In genomic region chr20:10763117-10763516, GRCh38 we compare ENCODE assay signal across 19 cellular contexts.
"Had no signal": no experiment of that assay in that cellular context is flagged by ENCODE, and none has a peak within 500 bp of the region (broad histone marks: within the 10 kb centered on the region; RNA-seq: fewer than 3 reads in every experiment).

No MANE protein-coding gene starts in this region.

- H3K27ac ChIP-seq: ovary, SK-N-MC, upper lobe of right lung had no signal

- H3K27me3 ChIP-seq: ovary, upper lobe of right lung had no signal

- H3K4me1 ChIP-seq: spleen, upper lobe of right lung had no signal

- H3K36me3 ChIP-seq: ovary, spleen, upper lobe of right lung had no signal

- DNase-seq: activated CD4-positive, CD25-positive, alpha-beta regulatory T cell treated with anti-CD3 and anti-CD28 coated beads, Interleukin-2, amount 50 U/mL, for 72 hours; activated naive CD4-positive, alpha-beta T cell; activated naive CD8-positive, alpha-beta T cell treated with anti-CD3 and anti-CD28 coated beads, Interleukin-2, amount 50 U/mL, for 24 hours; activated T-cell treated with anti-CD3 and anti-CD28 coated beads for 4 hours; caudate nucleus; cortex of kidney; effector memory CD4-positive, alpha-beta T cell; head of caudate nucleus; left colon; ovary; spleen; stimulated activated naive CD8-positive, alpha-beta T cell treated with anti-CD3 and anti-CD28 coated beads, Interleukin-15, amount 100 ng/mL, for 72 hours; T-cell; T-helper 9 cell; upper lobe of right lung had no signal

- FAIRE-seq: astrocyte, frontal cortex, islet of Langerhans had no signal

- H3K9me3 ChIP-seq: ovary, spleen, upper lobe of right lung had no signal

- H3K4me3 ChIP-seq: ovary, SK-N-MC, spleen, upper lobe of right lung had no signal
